8 cellular contexts compared by ENCODE assay signal in the genomic region with DNA sequence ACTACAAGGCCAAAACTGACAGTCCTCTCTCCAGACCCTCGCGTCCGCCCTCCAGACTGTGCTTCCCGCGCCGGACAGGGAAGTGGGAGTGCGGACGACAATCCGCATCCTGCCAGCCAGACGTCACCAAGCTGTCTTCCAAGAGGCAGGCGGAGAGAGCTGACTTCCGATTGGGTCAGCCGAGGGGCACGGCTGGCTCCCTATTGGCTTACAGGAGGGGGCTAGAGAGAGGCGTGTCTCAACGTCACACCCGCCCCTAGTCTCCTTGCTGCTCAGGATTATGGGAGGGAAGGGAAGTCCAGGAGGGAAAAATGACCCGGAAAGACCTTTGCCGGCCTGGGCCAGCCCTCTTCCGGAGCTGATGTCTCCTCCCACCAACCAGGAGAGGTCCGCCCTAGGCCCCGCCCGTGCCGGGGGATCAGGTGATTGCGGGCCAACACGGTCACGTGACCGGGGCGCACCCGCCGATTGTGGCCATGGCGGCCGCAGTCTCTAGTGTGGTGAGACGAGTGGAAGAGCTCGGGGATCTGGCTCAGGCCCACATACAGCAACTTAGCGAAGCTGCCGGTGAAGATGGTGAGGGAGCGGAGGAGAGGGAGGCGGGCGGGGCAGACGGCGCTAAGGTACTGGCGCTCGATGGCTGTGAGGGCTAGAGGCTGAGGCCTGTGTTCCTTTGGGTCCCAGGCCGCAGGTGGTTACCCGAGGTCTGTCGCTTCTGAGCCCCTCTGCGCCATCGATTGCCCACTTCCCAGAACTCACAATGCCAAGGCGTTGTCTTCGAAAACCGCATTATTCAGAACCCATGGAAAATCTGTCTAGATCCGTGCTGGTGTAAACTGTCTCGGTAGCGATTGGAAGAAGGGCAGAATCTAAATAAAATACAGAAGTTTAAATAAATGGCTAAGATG. TPM values are rescaled to one million over a fixed set of nuclear protein-coding genes. Genes with fewer than 3 reads are reported as not detected.
DNase-seq lines count a peak whose midpoint lies in the region; ATAC-seq, FAIRE-seq and TF ChIP-seq lines count a peak whose summit lies in the region.

A gene with protein sequence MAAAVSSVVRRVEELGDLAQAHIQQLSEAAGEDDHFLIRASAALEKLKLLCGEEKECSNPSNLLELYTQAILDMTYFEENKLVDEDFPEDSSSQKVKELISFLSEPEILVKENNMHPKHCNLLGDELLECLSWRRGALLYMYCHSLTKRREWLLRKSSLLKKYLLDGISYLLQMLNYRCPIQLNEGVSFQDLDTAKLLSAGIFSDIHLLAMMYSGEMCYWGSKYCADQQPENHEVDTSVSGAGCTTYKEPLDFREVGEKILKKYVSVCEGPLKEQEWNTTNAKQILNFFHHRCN (plus strand): TSS at position 453 of the 908 bp plus-strand sequence. CDS start 24 bp downstream, at position 477.

- FAIRE-seq in GM12891 (lab: Jason Lieb, UNC): peak; percentile 100

- peaks cover 14% of the 10 kb centered on the region for H3K36me3 Mint-ChIP-seq in T-cell

- peak within 1 kb of the TSS; percentile 98 to 99 for H3K27ac Mint-ChIP-seq in T-cell

- H2AFZ ChIP-seq in parathyroid adenoma: peak within 1 kb of the TSS; percentile 91

- whole genome bisulfite sequencing in adipose tissue, 3 donors: 0% methylated on average over 53 to 55 of the region's 55 CpGs
- 1% methylated on average over 19 to 50 of the region's 55 CpGs for WGBS in tibial nerve, 2 donors

- no peaks in the 10 kb centered on the region for H3K4me1 ChIP-seq in cardiac muscle cell (ENCODE audit: low read depth)
- peaks cover 7% of the 10 kb centered on the region for H3K4me1 ChIP-seq in parathyroid adenoma
- H3K4me1 ChIP-seq in tibial nerve: peaks cover 0 to 36% (median 10%) of the 10 kb centered on the region in 4 donors

- peaks cover 0 to 4% of the 10 kb centered on the region in 2 donors for H3K27me3 Mint-ChIP-seq in T-cell

- H3K4me3 Mint-ChIP-seq in T-cell: peak within 1 kb of the TSS; percentile 82 to 99 (median 98)

- H3K9me3 ChIP-seq in cardiac muscle cell (ENCODE audit: low read depth): no peaks in the 10 kb centered on the region
- H3K9me3 ChIP-seq in parathyroid adenoma (ENCODE audit: control insufficient read depth, low read length): no peaks in the 10 kb centered on the region
- no peaks in the 10 kb centered on the region for H3K9me3 ChIP-seq in tibial nerve

- H3K9me3 Mint-ChIP-seq in T-cell: no peaks in the 10 kb centered on the region

- H3K9ac ChIP-seq in parathyroid adenoma: peak within 1 kb of the TSS; percentile 74

- TF ChIP-seq POLR2A in GM12891 (IDR thresholded peaks at IDR 0.05; ENCODE audit: low read depth, low read length): peak; percentile 89
- TF ChIP-seq POLR2A in tibial nerve (IDR thresholded peaks at IDR 0.05): peak; percentile 90 to 91

- peak within 1 kb of the TSS; percentile 62 for H3K27ac ChIP-seq in adipose tissue (ENCODE audit: low read depth, low read length)
- peak within 1 kb of the TSS; percentile 96 for H3K27ac ChIP-seq in cardiac muscle cell
- peak within 1 kb of the TSS; percentile 75 for H3K27ac ChIP-seq in parathyroid adenoma
- H3K27ac ChIP-seq in tibial nerve: peak within 1 kb of the TSS; percentile 84 to 97 (median 92)

- H3K27me3 ChIP-seq in cardiac muscle cell: no peaks in the 10 kb centered on the region
- no peaks in the 10 kb centered on the region for H3K27me3 ChIP-seq in parathyroid adenoma (ENCODE audit: control insufficient read depth, insufficient read depth, low read length)
- no peaks in the 10 kb centered on the region for H3K27me3 ChIP-seq in tibial nerve

- peak within 1 kb of the TSS; percentile 81 for H3K4me2 ChIP-seq in parathyroid adenoma (ENCODE audit: low read length)

- CTCF ChIA-PET in T-cell (lab: Charles Lee): interaction anchor here (0.6 to 2.7 kb wide), 12 partner anchors 11 to 991 kb away, joined by 3 to 13 read pairs (median 5); a partner anchor contains a TSS

- H3K36me3 ChIP-seq in cardiac muscle cell: peaks cover 11% of the 10 kb centered on the region
- H3K36me3 ChIP-seq in parathyroid adenoma (ENCODE audit: control insufficient read depth, insufficient read depth, low read length): no peaks in the 10 kb centered on the region
- H3K36me3 ChIP-seq in tibial nerve: peaks cover 3 to 17% (median 4%) of the 10 kb centered on the region in 3 donors

- POLR2A ChIA-PET in T-cell (lab: Charles Lee): interaction anchor here (0.5 to 2.3 kb wide), 14 partner anchors 9 to 1088 kb away, joined by 3 to 22 read pairs (median 4); a partner anchor contains a TSS

- TF ChIP-seq EP300 in tibial nerve (IDR thresholded peaks at IDR 0.05): peak; percentile 95 to 99

- peaks cover 36 to 45% (median 43%) of the 10 kb centered on the region in 3 donors for H3K4me1 Mint-ChIP-seq in T-cell

- TF ChIP-seq CTCF in cardiac muscle cell (IDR thresholded peaks at IDR 0.05; ENCODE audit: low read depth, low read length) (no peak), parathyroid adenoma (IDR thresholded peaks at IDR 0.05) (no peak), tibial nerve (IDR thresholded peaks at IDR 0.05) (peak in 1 of 5 experiments; percentile 44)

- DNase-seq in GM12891 (ENCODE audit: insufficient read length, low spot score): peak; percentile 66
- peak; percentile 92 for DNase-seq in NCI-H1436 treated with DMSO at 0.1 percent for 48 hours (lab: John Stamatoyannopoulos, UW)
- peak; percentile 90 to 98 (median 94) for DNase-seq in T-cell
- peak; percentile 99 to 100 for DNase-seq in cardiac muscle cell (ENCODE audit: low read depth in 1 of 2, low spot score in 1 of 2)
- peak; percentile 95 to 97 for DNase-seq in tibial nerve (ENCODE audit: low spot score in 2 of 2)

- H3K79me2 ChIP-seq in parathyroid adenoma: peaks cover 10% of the 10 kb centered on the region

- H3K4me3 ChIP-seq in cardiac muscle cell (peak within 1 kb of the TSS; percentile 74), parathyroid adenoma (ENCODE audit: low read depth, low read length) (peak within 1 kb of the TSS; percentile 97), tibial nerve (peak within 1 kb of the TSS; percentile 64 to 93 (median 68))

- ATAC-seq in HG02840 (IDR thresholded peaks at IDR 0.05; ENCODE audit: low FRiP score, unreplicated experiment): peak; percentile 100
- peak; percentile 90 to 97 (median 95) for ATAC-seq in T-cell (replicated peaks in 1 of 4)

TF ChIP-seq in GM12891, 5 proteins besides CTCF, POLR2A, EP300 and RAD21:
- TF ChIP-seq POU2F2 (IDR thresholded peaks at IDR 0.05; ENCODE audit: low read depth, low read length) (peak; percentile 87), TAF1 (IDR thresholded peaks at IDR 0.05; ENCODE audit: low read depth, low read length) (peak; percentile 95), POLR2AphosphoS5 (IDR thresholded peaks at IDR 0.05; ENCODE audit: low read depth, low read length) (peak; percentile 87), PAX5 (IDR thresholded peaks at IDR 0.05; ENCODE audit: insufficient read depth, low read length, severe bottlenecking) (no peak), SPI1 (IDR thresholded peaks at IDR 0.05; ENCODE audit: low read depth, low read length) (peak; percentile 75)

RNA-seq across cellular contexts. Expression of the gene that starts here (rescaled TPM):
- polyA plus RNA-seq in GM12891 (2012; ENCODE audit: low read depth, missing spikeins): 3.4 TPM
- total RNA-seq in T-cell (10 to 100 TPM; 15.0 to 30.4 (median 28.0) TPM), cardiac muscle cell (10.7 and 12.0 TPM in 2 replicates), tibial nerve (10 to 100 TPM; 12.3 to 23.4 (median 18.0) TPM)
- polyA plus RNA-seq in adipose tissue (1 to 10 TPM; 4.5 to 9.9 (median 6.9) TPM), cardiac muscle cell (13.4 and 20.8 TPM in 2 replicates)

Comparison
In these comparisons a context has a peak if more than half of its experiments do, and no peak if none do; other contexts are left out.
1. Peak in every context shown above with its lines: DNase-seq, ATAC-seq, H3K4me3 ChIP-seq and H3K27ac ChIP-seq.